In genomic region chr20:43536817-43537440, GRCh38 we compare ENCODE assay signal across 1 cellular context.
TF ChIP-seq lines count a peak whose summit lies in the region.

No MANE protein-coding gene starts in this region.

TF ChIP-seq in GM23338, 12 proteins besides CTCF, POLR2A, EP300 and RAD21 (continued from another document):
- no peak for TF ChIP-seq REST (IDR thresholded peaks at IDR 0.05; ENCODE audit: unreplicated experiment)
- no peak for TF ChIP-seq EZH2phosphoT487 (IDR thresholded peaks at IDR 0.05; ENCODE audit: unreplicated experiment)
- no peak for TF ChIP-seq ZNF462 (CRISPR knock-in tag; IDR thresholded peaks at IDR 0.05)
- TF ChIP-seq JUNB (IDR thresholded peaks at IDR 0.05; ENCODE audit: unreplicated experiment), result no peak
- no peak for TF ChIP-seq ZNF331 (CRISPR knock-in tag; IDR thresholded peaks at IDR 0.05; ENCODE audit: low read depth)
- no peak for TF ChIP-seq ETS1 (IDR thresholded peaks at IDR 0.05)
- TF ChIP-seq CREB1 (CRISPR knock-in tag; IDR thresholded peaks at IDR 0.05; ENCODE audit: low read depth), result no peak
- no peak for TF ChIP-seq STAT1 (IDR thresholded peaks at IDR 0.05; ENCODE audit: unreplicated experiment)
